In genomic region chr14:38696925-38697324, GRCh38 we compare ENCODE assay signal across 33 cellular contexts.
A peak's percentile ranks its signal among the peaks of the same experiment; 100 is the strongest.
DNase-seq lines count a peak whose midpoint lies in the region; ATAC-seq, FAIRE-seq and TF ChIP-seq lines count a peak whose summit lies in the region.
"Had no signal": no experiment of that assay in that cellular context is flagged by ENCODE, and none has a peak within 500 bp of the region (broad histone marks: within the 10 kb centered on the region; RNA-seq: fewer than 3 reads in every experiment).

No MANE protein-coding gene starts in this region.

- peaks cover 6% of the 10 kb centered on the region for H3K9me3 Mint-ChIP-seq in endodermal cell

- no peak for DNase-seq in HepG2 (ENCODE audit: low spot score)
- no peak for DNase-seq in right lobe of liver
- no peak for DNase-seq in endodermal cell
- DNase-seq in H54 (ENCODE audit: insufficient read length, low spot score), result no peak
- DNase-seq: 8988T; ACHN; AML-193; BE2C; C1 segment of cervical spinal cord; Caco-2; Calu3; CD4-positive, alpha-beta memory T cell; CD4-positive, alpha-beta T cell; CD4-positive, CD25-positive, alpha-beta regulatory T cell; CD8-positive, alpha-beta memory T cell; CD8-positive, alpha-beta T cell; COR-L47; DMS 273 treated with DMSO at 0.1 percent for 48 hours; DMS153; DMS53; DMS79; DMS79 treated with DMSO at 0.1 percent for 48 hours; DND-41; EL had no signal

- no peak overlapping the region for H3K27ac ChIP-seq in HepG2 (ENCODE audit: extremely low read length, insufficient read depth, low read length)
- H3K27ac ChIP-seq in right lobe of liver, result no peak overlapping the region
- H3K27ac ChIP-seq in endodermal cell (ENCODE audit: low read depth, low read length), result no peak overlapping the region
- H3K27ac ChIP-seq: 22Rv1; A549; BLaER1; BLaER1 treated with 17β-estradiol and CSF1 and Interleukin-3, amounts not matched to agents 10 nM and 100 nM; C4-2B had no signal

- no peaks in the 10 kb centered on the region for H3K27me3 ChIP-seq in HepG2 (ENCODE audit: control insufficient read depth in 1 of 2, insufficient read depth in 2 of 2, low read length in 2 of 2)
- H3K27me3 ChIP-seq in right lobe of liver, result no peaks in the 10 kb centered on the region
- no peaks in the 10 kb centered on the region for H3K27me3 ChIP-seq in endodermal cell (ENCODE audit: control insufficient read depth, insufficient read depth, low read length, poor library complexity, severe bottlenecking)
- H3K27me3 ChIP-seq: BE2C; BLaER1; BLaER1 treated with 17β-estradiol and CSF1 and Interleukin-3, amounts not matched to agents 10 nM and 100 nM had no signal

- no peak for ATAC-seq in HepG2
- ATAC-seq in right lobe of liver, result no peak
- ATAC-seq: A549; CD8-positive, alpha-beta T cell had no signal

- TF ChIP-seq POLR2A in HepG2 (IDR thresholded peaks at IDR 0.05; ENCODE audit: insufficient read depth in 1 of 2, low read depth in 2 of 2, low read length in 2 of 2) (no peak), right lobe of liver (IDR thresholded peaks at IDR 0.05) (no peak), H54 (IDR thresholded peaks at IDR 0.05; ENCODE audit: low read depth, low read length) (no peak)

- H3K27ac Mint-ChIP-seq in endodermal cell, result no peak overlapping the region
- H3K27ac Mint-ChIP-seq: B cell; CD14-positive monocyte; CD4-positive, alpha-beta memory T cell; CD4-positive, alpha-beta T cell; CD4-positive, CD25-positive, alpha-beta regulatory T cell; CD8-positive, alpha-beta memory T cell; CD8-positive, alpha-beta T cell had no signal

- H3K27me3 Mint-ChIP-seq in endodermal cell (ENCODE audit: insufficient read depth), result peaks cover 8% of the 10 kb centered on the region
- H3K27me3 Mint-ChIP-seq: B cell; CD4-positive, alpha-beta T cell; CD8-positive, alpha-beta memory T cell had no signal

- no peak overlapping the region for H2AFZ ChIP-seq in HepG2 (ENCODE audit: low read length)

- H3K4me1 Mint-ChIP-seq in endodermal cell, result no peaks in the 10 kb centered on the region
- H3K4me1 Mint-ChIP-seq: B cell; CD14-positive monocyte; CD4-positive, CD25-positive, alpha-beta regulatory T cell; CD8-positive, alpha-beta memory T cell had no signal

- H3K9me3 ChIP-seq in HepG2 (ENCODE audit: low read length), result no peaks in the 10 kb centered on the region
- H3K9me3 ChIP-seq in right lobe of liver, result peaks cover 0 to 4% (median 0%) of the 10 kb centered on the region in 4 donors
- peaks cover 11% of the 10 kb centered on the region for H3K9me3 ChIP-seq in endodermal cell (ENCODE audit: control insufficient read depth, low read length)
- H3K9me3 ChIP-seq: A549, BE2C, Caco-2 had no signal

- POLR2A ChIA-PET in HepG2 (lab: Yijun Ruan, JAX), result no interaction called here

- 8% methylated on average over 3 of the region's 3 CpGs for WGBS in HepG2 (ENCODE audit: low lambda C conversion rate)
- WGBS in right lobe of liver (ENCODE audit: insufficient coverage, low coverage, low lambda C conversion rate, missing lambda C conversion rate), result 66% methylated on average over 3 of the region's 3 CpGs
- 92% methylated on average over 3 of the region's 3 CpGs; no CpG with 5 or more reads in 1 of the 2 experiments for WGBS in endodermal cell (ENCODE audit: insufficient coverage in 1 of 2, insufficient read length in 1 of 2), 2 experiments

- in situ Hi-C loops in HepG2 (cut with HindIII; ENCODE audit: extremely low pct_ligation_motif_present, low pct_unique_long_range_greater_than_20kb), result no loop called here

- TF ChIP-seq RAD21 in HepG2 (CRISPR knock-in tag; IDR thresholded peaks at IDR 0.05), result no peak

- H3K36me3 ChIP-seq in HepG2 (replicated peaks in 1 of 2; ENCODE audit: control insufficient read depth in 1 of 2, insufficient read depth in 2 of 2, low read length in 2 of 2) (no peaks in the 10 kb centered on the region), right lobe of liver (no peaks in the 10 kb centered on the region), endodermal cell (ENCODE audit: control insufficient read depth, insufficient read depth, low read length) (no peaks in the 10 kb centered on the region)
- H3K36me3 ChIP-seq: BE2C; BLaER1; BLaER1 treated with 17β-estradiol and CSF1 and Interleukin-3, amounts not matched to agents 10 nM and 100 nM had no signal

- TF ChIP-seq EP300 in HepG2 (IDR thresholded peaks at IDR 0.05; ENCODE audit: low read depth in 2 of 2, low read length in 2 of 2), result no peak
- no peak for TF ChIP-seq EP300 in HepG2 (CRISPR knock-in tag; IDR thresholded peaks at IDR 0.05; ENCODE audit: borderline replicate concordance)

- FAIRE-seq in HepG2 (lab: Jason Lieb, UNC) (no peak), H54 (lab: Jason Lieb, UNC) (no peak)
- FAIRE-seq: A204.1, A549, D721Med had no signal

- no peaks in the 10 kb centered on the region for H3K4me1 ChIP-seq in HepG2 (ENCODE audit: insufficient read depth, low read length)
- H3K4me1 ChIP-seq in right lobe of liver, result no peaks in the 10 kb centered on the region
- no peaks in the 10 kb centered on the region for H3K4me1 ChIP-seq in endodermal cell (ENCODE audit: control insufficient read depth, insufficient read depth, low read length)
- H3K4me1 ChIP-seq: A549, Caco-2 had no signal

- intact Hi-C loops in HepG2 (cut with micrococcal nuclease; ENCODE audit: unreplicated experiment) (loop anchor here (10.0 kb wide), 1 partner anchor 1522 kb away; the partner anchor contains the start of gene SLC25A21), right lobe of liver (cut with DNase I) (no loop called here)

- H3K9ac ChIP-seq in HepG2 (ENCODE audit: insufficient read depth, low read depth, low read length), result no peak overlapping the region
- no peak overlapping the region for H3K9ac ChIP-seq in endodermal cell (ENCODE audit: extremely low read depth, low read length, poor library complexity, severe bottlenecking)
- H3K9ac ChIP-seq: BLaER1; BLaER1 treated with 17β-estradiol and CSF1 and Interleukin-3, amounts not matched to agents 10 nM and 100 nM had no signal

- H3K4me2 ChIP-seq in HepG2 (ENCODE audit: low read depth, low read length), result no peak overlapping the region
- H3K4me2 ChIP-seq: A549; BLaER1; BLaER1 treated with 17β-estradiol and CSF1 and Interleukin-3, amounts not matched to agents 10 nM and 100 nM had no signal

- H3K4me3 Mint-ChIP-seq in endodermal cell, result no peak overlapping the region
- H3K4me3 Mint-ChIP-seq: B cell; CD4-positive, alpha-beta memory T cell; CD4-positive, alpha-beta T cell; CD4-positive, CD25-positive, alpha-beta regulatory T cell; CD8-positive, alpha-beta memory T cell; CD8-positive, alpha-beta T cell had no signal

- H4K20me1 ChIP-seq in HepG2 (ENCODE audit: insufficient read depth, low read length), result no peaks in the 10 kb centered on the region
- H4K20me1 ChIP-seq: BLaER1; BLaER1 treated with 17β-estradiol and CSF1 and Interleukin-3, amounts not matched to agents 10 nM and 100 nM had no signal

- H3K36me3 Mint-ChIP-seq in endodermal cell (ENCODE audit: low read depth), result no peaks in the 10 kb centered on the region
- H3K36me3 Mint-ChIP-seq: CD14-positive monocyte; CD4-positive, alpha-beta memory T cell; CD4-positive, CD25-positive, alpha-beta regulatory T cell; CD8-positive, alpha-beta memory T cell; CD8-positive, alpha-beta T cell had no signal

- no TSS peak for BruUV-seq in HepG2 (replicated peaks; lab: Mats Ljungman, UMichigan)

- no peak for TF ChIP-seq CTCF in HepG2 (CRISPR knock-in tag; IDR thresholded peaks at IDR 0.05)
- TF ChIP-seq CTCF in right lobe of liver (IDR thresholded peaks at IDR 0.05), result no peak
- no peak for TF ChIP-seq CTCF in endodermal cell (conservative IDR thresholded peaks at IDR 0.05)

- H3K79me2 ChIP-seq in HepG2 (ENCODE audit: insufficient read depth, low read length), result no peaks in the 10 kb centered on the region

- CTCF ChIA-PET in HepG2 (lab: Yijun Ruan, JAX; ENCODE audit: low intra/inter-chr PET ratio, low total read pairs), result no interaction called here

- no peak overlapping the region for H3K4me3 ChIP-seq in HepG2 (replicated peaks in 1 of 3; ENCODE audit: insufficient read depth in 1 of 3, low read depth in 2 of 3, low read length in 3 of 3)
- no peak overlapping the region for H3K4me3 ChIP-seq in right lobe of liver
- peak overlapping the region; percentile 5 for H3K4me3 ChIP-seq in endodermal cell (ENCODE audit: low read length)
- H3K4me3 ChIP-seq: A549; BLaER1; BLaER1 treated with 17β-estradiol and CSF1 and Interleukin-3, amounts not matched to agents 10 nM and 100 nM had no signal

TF ChIP-seq in HepG2, 621 proteins besides CTCF, POLR2A, EP300 and RAD21 (continues in another document):
- TF ChIP-seq BCLAF1 (IDR thresholded peaks at IDR 0.05), result peak; percentile 98; the same call in 1 of the 2 replicates
- no peak for TF ChIP-seq ETS1 (CRISPR knock-in tag; IDR thresholded peaks at IDR 0.05)
- TF ChIP-seq MED13 (CRISPR knock-in tag; IDR thresholded peaks at IDR 0.05), result no peak
